In genomic region chr9:99391937-99392574, GRCh38 we compare ENCODE assay signal across 17 cellular contexts.
DNase-seq lines count a peak whose midpoint lies in the region; ATAC-seq and TF ChIP-seq lines count a peak whose summit lies in the region.
"Had no signal": no experiment of that assay in that cellular context is flagged by ENCODE, and none has a peak within 500 bp of the region (broad histone marks: within the 10 kb centered on the region; RNA-seq: fewer than 3 reads in every experiment).

No MANE protein-coding gene starts in this region.

- 21 to 35% (median 24%) methylated on average over 6 of the region's 6 CpGs for WGBS in heart left ventricle, 4 donors
- WGBS in endodermal cell (ENCODE audit: insufficient coverage in 1 of 2, insufficient read length in 1 of 2), 2 experiments, result 92 to 95% methylated on average over 4 to 6 of the region's 6 CpGs

- H3K27me3 ChIP-seq in heart left ventricle (no peaks in the 10 kb centered on the region), endodermal cell (ENCODE audit: control insufficient read depth, insufficient read depth, low read length, poor library complexity, severe bottlenecking) (no peaks in the 10 kb centered on the region), right atrium auricular region (no peaks in the 10 kb centered on the region)

- no peaks in the 10 kb centered on the region for H3K27me3 Mint-ChIP-seq in endodermal cell (ENCODE audit: insufficient read depth)
- H3K27me3 Mint-ChIP-seq: B cell; CD4-positive, alpha-beta T cell had no signal

- H3K9me3 Mint-ChIP-seq in endodermal cell, result peaks cover 3% of the 10 kb centered on the region
- H3K9me3 Mint-ChIP-seq: CD4-positive, alpha-beta T cell; HFFc6 had no signal

- H3K9me3 ChIP-seq in heart left ventricle (no peaks in the 10 kb centered on the region), endodermal cell (ENCODE audit: control insufficient read depth, low read length) (peaks cover 6% of the 10 kb centered on the region), right atrium auricular region (no peaks in the 10 kb centered on the region)

- ATAC-seq in heart left ventricle, result peak in 3 of 4 donors; percentile 44 to 65 (median 52)
- no peak for ATAC-seq in GM21825 (IDR thresholded peaks at IDR 0.05; ENCODE audit: unreplicated experiment)
- ATAC-seq: HepG2 had no signal

- no peaks in the 10 kb centered on the region for H3K36me3 ChIP-seq in heart left ventricle
- no peaks in the 10 kb centered on the region for H3K36me3 ChIP-seq in endodermal cell (ENCODE audit: control insufficient read depth, insufficient read depth, low read length)
- no peaks in the 10 kb centered on the region for H3K36me3 ChIP-seq in right atrium auricular region

- peaks cover 0 to 11% (median 2%) of the 10 kb centered on the region in 12 donors for H3K4me1 ChIP-seq in heart left ventricle
- H3K4me1 ChIP-seq in endodermal cell (ENCODE audit: control insufficient read depth, insufficient read depth, low read length), result peaks cover 5% of the 10 kb centered on the region
- peaks cover 0 to 21% of the 10 kb centered on the region in 2 donors for H3K4me1 ChIP-seq in right atrium auricular region

- H3K4me3 Mint-ChIP-seq in endodermal cell, result no peak overlapping the region
- H3K4me3 Mint-ChIP-seq: B cell; CD4-positive, alpha-beta T cell; HFFc6 had no signal

- H3K4me1 Mint-ChIP-seq in endodermal cell, result peaks cover 11% of the 10 kb centered on the region
- H3K4me1 Mint-ChIP-seq: B cell had no signal

- no peak for TF ChIP-seq POLR2A in heart left ventricle (IDR thresholded peaks at IDR 0.05)

- no peak overlapping the region for H3K9ac ChIP-seq in endodermal cell (ENCODE audit: extremely low read depth, low read length, poor library complexity, severe bottlenecking)

- H3K4me3 ChIP-seq in heart left ventricle (no peak overlapping the region), endodermal cell (ENCODE audit: low read length) (no peak overlapping the region), right atrium auricular region (no peak overlapping the region)

- intact Hi-C loops in heart left ventricle (cut with DNase I) (no loop called here), cardiac septum (cut with DNase I) (no loop called here)

- H3K27ac ChIP-seq in heart left ventricle, result no peak overlapping the region
- H3K27ac ChIP-seq in endodermal cell (ENCODE audit: low read depth, low read length), result peak overlapping the region; percentile 36
- H3K27ac ChIP-seq in right atrium auricular region, result peak overlapping the region; percentile 56 to 85

- DNase-seq in heart left ventricle (no peak), cardiac septum (ENCODE audit: low spot score) (no peak), endodermal cell (no peak), right atrium auricular region (ENCODE audit: low spot score) (no peak), retina (peak; percentile 17), putamen (ENCODE audit: low spot score) (no peak), HT-29 (ENCODE audit: low spot score) (no peak)
- DNase-seq: C1 segment of cervical spinal cord; CD4-positive, alpha-beta T cell; DMS153; DMS79 treated with DMSO at 0.1 percent for 48 hours; EL; HCEC 1CT; HFFc6 had no signal

- no peak overlapping the region for H3K27ac Mint-ChIP-seq in endodermal cell
- H3K27ac Mint-ChIP-seq: B cell; CD4-positive, alpha-beta T cell; HFFc6 had no signal

- H3K36me3 Mint-ChIP-seq in endodermal cell (ENCODE audit: low read depth), result no peaks in the 10 kb centered on the region

- no peak for TF ChIP-seq CTCF in heart left ventricle (IDR thresholded peaks at IDR 0.05)
- no peak for TF ChIP-seq CTCF in endodermal cell (conservative IDR thresholded peaks at IDR 0.05)
- no peak for TF ChIP-seq CTCF in right atrium auricular region (IDR thresholded peaks at IDR 0.05)

Comparison
In these comparisons a context has a peak if more than half of its experiments do, and no peak if none do; other contexts are left out.
1. H3K27ac ChIP-seq: peak in endodermal cell (single experiment) and right atrium auricular region (2 of 2); none in heart left ventricle (0 of 12).